Comparison of ENCODE assay signal across 8 cellular contexts in genomic region chr11:100719362-100719761, GRCh38. TPM values are rescaled to one million over a fixed set of nuclear protein-coding genes. Genes with fewer than 3 reads are reported as not detected.
DNase-seq lines count a peak whose midpoint lies in the region; ATAC-seq and TF ChIP-seq lines count a peak whose summit lies in the region.

No MANE protein-coding gene starts in this region.

- H3K4me3 Mint-ChIP-seq in nephron progenitor cell = no peak overlapping the region

- DNase-seq in DMS153 (lab: John Stamatoyannopoulos, UW) (peak; percentile 68), NCI-H69 (lab: John Stamatoyannopoulos, UW) (peak; percentile 90), nephron progenitor cell (no peak), NCI-H128 (lab: John Stamatoyannopoulos, UW; ENCODE audit: unreplicated experiment) (no peak)
- DNase-seq in activated CD4-positive, CD25-positive, alpha-beta regulatory T cell treated with anti-CD3 and anti-CD28 coated beads, Interleukin-2, amount 50 U/mL, for 72 hours = no peak

- no peaks in the 10 kb centered on the region for H3K27me3 Mint-ChIP-seq in nephron progenitor cell (ENCODE audit: low read depth, poor library complexity)

- H3K4me1 Mint-ChIP-seq in nephron progenitor cell = peaks cover 14% of the 10 kb centered on the region

- no peak for TF ChIP-seq CTCF in nephron progenitor cell (IDR thresholded peaks at IDR 0.05)

- peak overlapping the region; percentile 1 for H3K27ac Mint-ChIP-seq in nephron progenitor cell

- H3K36me3 Mint-ChIP-seq in nephron progenitor cell (ENCODE audit: low read depth) = peaks cover 6% of the 10 kb centered on the region

- H3K9me3 Mint-ChIP-seq in nephron progenitor cell = no peaks in the 10 kb centered on the region

- ATAC-seq in esophagus mucosa = peak; percentile 66
- ATAC-seq in HG03135 (IDR thresholded peaks at IDR 0.05; ENCODE audit: unreplicated experiment) = no peak
- ATAC-seq in HG03175 (IDR thresholded peaks at IDR 0.05; ENCODE audit: unreplicated experiment) = no peak

RNA-seq across cellular contexts. Expression of gene ARHGAP42, which starts 32.3 kb away (rescaled TPM):
- total RNA-seq in esophagus mucosa = 4.0 TPM

Comparison
In these comparisons a context has a peak if more than half of its experiments do, and no peak if none do; other contexts are left out.
1. DNase-seq: peak in DMS153 (single experiment) and NCI-H69 (single experiment); none in nephron progenitor cell (single experiment), activated CD4-positive, CD25-positive, alpha-beta regulatory T cell treated with anti-CD3 and anti-CD28 coated beads, Interleukin-2, amount 50 U/mL, for 72 hours (single experiment) and NCI-H128 (single experiment).